ENCODE assay signal across 21 cellular contexts in genomic region chr2:19371996-19372582, GRCh38.
"Had no signal": no experiment of that assay in that cellular context is flagged by ENCODE, and none has a peak within 500 bp of the region (broad histone marks: within the 10 kb centered on the region; RNA-seq: fewer than 3 reads in every experiment).

No MANE protein-coding gene starts in this region.

- DNase-seq: dorsolateral prefrontal cortex; effector CD8-positive, alpha-beta T cell; foreskin melanocyte; heart left ventricle; hippocampal formation; left colon; left ventricle myocardium superior; mesenchymal stem cell; midbrain; psoas muscle; retina; stimulated activated CD4-positive, alpha-beta T cell treated with anti-CD3 and anti-CD28 coated beads, Interleukin-2, amount 100 ng/mL, for 24 hours; stimulated activated CD4-positive, alpha-beta T cell treated with anti-CD3 and anti-CD28 coated beads, Interleukin-4, amount 100 ng/mL, for 4 hours; stimulated activated naive B cell treated with anti-CD40 and anti-IgM and Interleukin-4, amounts not matched to agents 10 μg/mL and 1 μg/mL and 100 μg/mL, for 72 hours; stomach; substantia nigra; transverse colon had no signal

- H3K9me3 ChIP-seq: psoas muscle, stomach, thoracic aorta, transverse colon had no signal

- H3K4me1 ChIP-seq: heart left ventricle, psoas muscle, stomach, transverse colon had no signal

- H3K4me3 ChIP-seq: coronary artery, dorsolateral prefrontal cortex, heart left ventricle, lung, psoas muscle, stomach, thoracic aorta, transverse colon had no signal

- H3K27me3 ChIP-seq: transverse colon had no signal

- H3K27ac ChIP-seq: coronary artery, dorsolateral prefrontal cortex, heart left ventricle, psoas muscle, stomach, thoracic aorta, transverse colon had no signal

- H3K36me3 ChIP-seq: heart left ventricle, stomach, thoracic aorta, transverse colon had no signal

- ATAC-seq: heart left ventricle; left colon; left ventricle myocardium superior; psoas muscle; sciatic nerve; stimulated activated naive B cell treated with anti-CD40 and anti-IgM and Interleukin-4, amounts not matched to agents 10 μg/mL and 1 μg/mL and 100 μg/mL, for 72 hours had no signal
